17 cellular contexts compared by ENCODE assay signal in genomic region chr22:25352294-25352680, GRCh38.
"Had no signal": no experiment of that assay in that cellular context is flagged by ENCODE, and none has a peak within 500 bp of the region (broad histone marks: within the 10 kb centered on the region; RNA-seq: fewer than 3 reads in every experiment).

No MANE protein-coding gene starts in this region.

- H3K27ac ChIP-seq: dorsolateral prefrontal cortex, gastrocnemius medialis, lower lobe of right lung, pancreas, stomach, testis, tibial artery had no signal

- H3K9me3 ChIP-seq: gastrocnemius medialis, lower lobe of right lung, pancreas, stomach, testis, tibial artery had no signal

- ATAC-seq: gastrocnemius medialis; left ventricle myocardium superior; lower lobe of right lung; natural killer cell; pancreas; sciatic nerve; stimulated activated effector memory CD8-positive, alpha-beta T cell treated with anti-CD3 and anti-CD28 coated beads, Interleukin-12 subunit alpha, Interleukin-12 subunit beta, amount 100 ng/mL, for 72 hours had no signal

- DNase-seq: effector CD4-positive, alpha-beta T cell; foreskin fibroblast; left ventricle myocardium superior; lower lobe of right lung; natural killer cell; occipital lobe; pancreas; stimulated activated CD4-positive, alpha-beta T cell treated with anti-CD3 and anti-CD28 coated beads, Interleukin-2, amount 100 ng/mL, for 24 hours; stimulated activated CD4-positive, alpha-beta T cell treated with anti-CD3 and anti-CD28 coated beads, Interleukin-4, amount 100 ng/mL, for 24 hours; stimulated activated naive CD4-positive, alpha-beta T cell treated with Interleukin-2 at 50 U/mL for 16 hours; testis had no signal

- H3K4me3 ChIP-seq: dorsolateral prefrontal cortex, gastrocnemius medialis, lower lobe of right lung, pancreas, stomach, testis, tibial artery had no signal

- H3K4me1 ChIP-seq: gastrocnemius medialis, lower lobe of right lung, pancreas, stomach, tibial artery had no signal

- H3K27me3 ChIP-seq: dorsolateral prefrontal cortex, gastrocnemius medialis, pancreas, stomach, testis, tibial artery had no signal
